11 cellular contexts compared by ENCODE assay signal in the genomic region with DNA sequence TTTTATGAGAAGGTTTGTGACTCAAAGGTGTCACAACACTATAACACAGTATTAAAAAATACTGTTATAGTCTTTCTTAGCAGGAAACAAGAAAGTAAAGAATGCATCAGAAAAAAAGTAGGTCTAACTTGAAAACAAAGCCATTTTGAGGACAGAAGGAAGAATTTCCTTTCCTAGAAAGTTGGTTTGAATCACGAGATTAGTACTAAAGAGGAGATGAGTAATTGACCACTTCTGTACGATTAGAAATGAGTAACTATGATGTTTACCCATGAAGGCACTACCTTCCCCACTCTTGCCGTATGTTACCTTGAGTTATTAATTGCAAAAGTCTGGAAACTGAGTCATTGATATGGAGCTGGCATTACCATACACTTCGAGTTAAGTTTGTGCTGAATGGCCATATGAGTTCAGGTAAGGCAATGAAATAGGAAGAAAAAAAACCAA.
A peak's percentile ranks its signal among the peaks of the same experiment; 100 is the strongest.
DNase-seq lines count a peak whose midpoint lies in the region; ATAC-seq, FAIRE-seq and TF ChIP-seq lines count a peak whose summit lies in the region.
"Had no signal": no experiment of that assay in that cellular context is flagged by ENCODE, and none has a peak within 500 bp of the region (broad histone marks: within the 10 kb centered on the region; RNA-seq: fewer than 3 reads in every experiment).

No MANE protein-coding gene starts in this region.

- H3K9me2 ChIP-seq in HCT116 (ENCODE audit: insufficient read depth), result no peaks in the 10 kb centered on the region

- ATAC-seq in HCT116 (no peak), GM12878 (no peak)

- no peak overlapping the region for H3K27ac ChIP-seq in HCT116 (ENCODE audit: low read depth, low read length)
- H3K27ac ChIP-seq in GM12878 (ENCODE audit: control insufficient read depth, insufficient read depth), result no peak overlapping the region
- H3K27ac ChIP-seq: suprapubic skin had no signal

- no peak for TF ChIP-seq EP300 in GM12878 (IDR thresholded peaks at IDR 0.05; ENCODE audit: borderline replicate concordance in 1 of 2, control insufficient read depth in 1 of 2, low read depth in 2 of 2, low read length in 2 of 2)

- H3K79me2 ChIP-seq in HCT116 (ENCODE audit: insufficient read depth, low read length), result no peaks in the 10 kb centered on the region
- H3K79me2 ChIP-seq in GM12878 (ENCODE audit: control insufficient read depth, insufficient read depth, low read length), result no peaks in the 10 kb centered on the region

- TF ChIP-seq RAD21 in HCT116 (IDR thresholded peaks at IDR 0.05; ENCODE audit: low read depth) (no peak), GM12878 (IDR thresholded peaks at IDR 0.05; ENCODE audit: insufficient read depth, low read depth, low read length) (no peak)

- no peak overlapping the region for H3K4me2 ChIP-seq in HCT116 (ENCODE audit: low read length)
- no peak overlapping the region for H3K4me2 ChIP-seq in GM12878 (ENCODE audit: control insufficient read depth, insufficient read depth)

- CTCF ChIA-PET in HCT116 (lab: Charles Lee) (no interaction called here), GM12878 (lab: Yijun Ruan, JAX) (no interaction called here)

- intact Hi-C loops in HCT116 (cut with micrococcal nuclease), result no loop called here
- intact Hi-C loops in GM12878 (cut with micrococcal nuclease; ENCODE audit: unreplicated experiment), result no loop called here

- peak; percentile 46 for DNase-seq in AG20443 (ENCODE audit: low spot score)
- DNase-seq in HCT116 (ENCODE audit: low read depth, low spot score), result no peak
- DNase-seq in GM12878 (ENCODE audit: low read depth, low spot score), result no peak
- peak; percentile 43 for DNase-seq in kidney epithelial cell (ENCODE audit: low read depth)
- DNase-seq in superior temporal gyrus (ENCODE audit: extremely low spot score), result no peak
- no peak for DNase-seq in NCI-H1048 (lab: John Stamatoyannopoulos, UW)
- DNase-seq in DMS153 (lab: John Stamatoyannopoulos, UW), result no peak
- no peak for DNase-seq in NCI-H526 treated with DMSO at 0.1 percent for 48 hours (lab: John Stamatoyannopoulos, UW)
- DNase-seq: NCI-H1092 had no signal

- RAD21 ChIA-PET in HCT116 (lab: Charles Lee; ENCODE audit: low non-redundant PET in 1 of 2, low total read pairs in 2 of 2, uncharacterized antibody in 2 of 2, unreplicated experiment in 2 of 2) (no interaction called here), GM12878 (lab: Charles Lee; ENCODE audit: unreplicated experiment) (no interaction called here)

- WGBS in GM12878 (ENCODE audit: insufficient coverage, insufficient replicate concordance, low lambda C conversion rate, missing lambda C conversion rate), result 59% methylated on average over 4 of the region's 4 CpGs

- H2AFZ ChIP-seq in HCT116 (ENCODE audit: low read depth, low read length, poor library complexity, severe bottlenecking) (no peak overlapping the region), GM12878 (ENCODE audit: control insufficient read depth, low read depth, low read length) (no peak overlapping the region)

- SMC1A ChIA-PET in GM12878 (lab: Charles Lee; ENCODE audit: uncharacterized antibody, unreplicated experiment), result no interaction called here

- no peak for FAIRE-seq in GM12878 (lab: Jason Lieb, UNC)

- no peak for TF ChIP-seq CTCF in HCT116 (IDR thresholded peaks at IDR 0.05 in 2 of 3, conservative IDR thresholded peaks at IDR 0.05 in 1 of 3; ENCODE audit: borderline replicate concordance in 1 of 3, insufficient read depth in 1 of 3, low read depth in 2 of 3, low read length in 2 of 3)
- TF ChIP-seq CTCF in GM12878 (IDR thresholded peaks at IDR 0.05 in 2 of 3, conservative IDR thresholded peaks at IDR 0.05 in 1 of 3; ENCODE audit: control insufficient read depth in 2 of 3, extremely low read depth in 1 of 3, insufficient read depth in 1 of 3, low read depth in 3 of 3, low read length in 3 of 3), result no peak
- no peak for TF ChIP-seq CTCF in kidney epithelial cell (IDR thresholded peaks at IDR 0.05; ENCODE audit: insufficient read depth, low read length, poor library complexity, severe bottlenecking)

- H3K4me1 ChIP-seq in HCT116 (ENCODE audit: control insufficient read depth in 1 of 2, insufficient read depth in 2 of 2, low read length in 2 of 2) (0 out of 4 replicates have a peak, but pooled peaks cover 0 to 3% of the 10 kb centered on the region in 2 experiments), GM12878 (ENCODE audit: control insufficient read depth, insufficient read depth, low read length) (no peaks in the 10 kb centered on the region)
- H3K4me1 ChIP-seq: suprapubic skin had no signal

- TF ChIP-seq POLR2A in HCT116 (IDR thresholded peaks at IDR 0.05; ENCODE audit: borderline replicate concordance, extremely low read depth, insufficient read depth, insufficient read length) (no peak), GM12878 (IDR thresholded peaks at IDR 0.05; ENCODE audit: low read depth, low read length) (no peak)

- BruUV-seq in HCT116 (replicated peaks; lab: Mats Ljungman, UMichigan), result no TSS peak
- no TSS peak for BruUV-seq in GM12878 (replicated peaks; lab: Mats Ljungman, UMichigan)

- in situ Hi-C loops in GM12878 (cut with MboI), result no loop called here

- H3K4me3 ChIP-seq in HCT116 (replicated peaks in 1 of 2; ENCODE audit: low read depth in 1 of 2, low read length in 2 of 2), result no peak overlapping the region
- H3K4me3 ChIP-seq in GM12878, result no peak overlapping the region
- H3K4me3 ChIP-seq in kidney epithelial cell (ENCODE audit: low read depth, low read length), result no peak overlapping the region
- H3K4me3 ChIP-seq: lung, suprapubic skin had no signal

- no peak overlapping the region for H3K9ac ChIP-seq in HCT116 (ENCODE audit: low read length)
- no peak overlapping the region for H3K9ac ChIP-seq in GM12878 (ENCODE audit: control insufficient read depth, insufficient read depth, low read length)

- no peaks in the 10 kb centered on the region for H4K20me1 ChIP-seq in HCT116 (ENCODE audit: insufficient read depth)
- no peaks in the 10 kb centered on the region for H4K20me1 ChIP-seq in GM12878 (ENCODE audit: control insufficient read depth, insufficient read depth)

- H3K27me3 ChIP-seq in HCT116 (ENCODE audit: insufficient read depth, low read length) (no peaks in the 10 kb centered on the region), GM12878 (replicated peaks in 1 of 2; ENCODE audit: control insufficient read depth in 2 of 2, insufficient read depth in 2 of 2, low read length in 1 of 2) (no peaks in the 10 kb centered on the region), kidney epithelial cell (ENCODE audit: control insufficient read depth, insufficient read depth, low read length) (no peaks in the 10 kb centered on the region)
- H3K27me3 ChIP-seq: suprapubic skin had no signal

- H3K9me3 ChIP-seq in HCT116 (ENCODE audit: control insufficient read depth in 1 of 2, insufficient read depth in 1 of 2, low read depth in 1 of 2, low read length in 2 of 2) (no peaks in the 10 kb centered on the region), GM12878 (replicated peaks; ENCODE audit: control insufficient read depth, insufficient read depth, low read length) (no peaks in the 10 kb centered on the region)
- H3K9me3 ChIP-seq: suprapubic skin had no signal

- H3K36me3 ChIP-seq in HCT116 (ENCODE audit: control insufficient read depth in 1 of 2, insufficient read depth in 2 of 2, low read length in 2 of 2) (no peaks in the 10 kb centered on the region), GM12878 (ENCODE audit: control insufficient read depth in 2 of 2, insufficient read depth in 2 of 2, low read length in 1 of 2) (no peaks in the 10 kb centered on the region), kidney epithelial cell (ENCODE audit: control insufficient read depth, insufficient read depth, low read length) (no peaks in the 10 kb centered on the region)

- POLR2A ChIA-PET in HCT116 (lab: Charles Lee) (no interaction called here), GM12878 (lab: Charles Lee) (no interaction called here)

TF ChIP-seq in HCT116, 20 proteins besides CTCF, POLR2A, EP300 and RAD21:
- TF ChIP-seq SP1 (IDR thresholded peaks at IDR 0.05; ENCODE audit: low read depth), result no peak
- TF ChIP-seq, protein P1, sequence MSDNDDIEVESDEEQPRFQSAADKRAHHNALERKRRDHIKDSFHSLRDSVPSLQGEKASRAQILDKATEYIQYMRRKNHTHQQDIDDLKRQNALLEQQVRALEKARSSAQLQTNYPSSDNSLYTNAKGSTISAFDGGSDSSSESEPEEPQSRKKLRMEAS (IDR thresholded peaks at IDR 0.05), result no peak
- TF ChIP-seq CEBPB (IDR thresholded peaks at IDR 0.05; ENCODE audit: low read depth), result no peak
- TF ChIP-seq JUND (IDR thresholded peaks at IDR 0.05), result no peak
- TF ChIP-seq TCF7L2 (IDR thresholded peaks at IDR 0.05; ENCODE audit: borderline replicate concordance, extremely low read depth, insufficient read depth, insufficient read length), result no peak
- TF ChIP-seq, protein P2, sequence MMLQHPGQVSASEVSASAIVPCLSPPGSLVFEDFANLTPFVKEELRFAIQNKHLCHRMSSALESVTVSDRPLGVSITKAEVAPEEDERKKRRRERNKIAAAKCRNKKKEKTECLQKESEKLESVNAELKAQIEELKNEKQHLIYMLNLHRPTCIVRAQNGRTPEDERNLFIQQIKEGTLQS (IDR thresholded peaks at IDR 0.05), result no peak
- 0 out of 2 replicates have a peak, but pooled peaks have one; percentile 18 for TF ChIP-seq FOSL1 (IDR thresholded peaks at IDR 0.05; ENCODE audit: low read depth)

TF ChIP-seq in GM12878, 131 proteins besides CTCF, POLR2A, EP300 and RAD21:
- TF ChIP-seq BCL11A (IDR thresholded peaks at IDR 0.05; ENCODE audit: low read depth, low read length) (no peak), CHD4 (IDR thresholded peaks at IDR 0.05) (no peak)
- TF ChIP-seq, protein P3, sequence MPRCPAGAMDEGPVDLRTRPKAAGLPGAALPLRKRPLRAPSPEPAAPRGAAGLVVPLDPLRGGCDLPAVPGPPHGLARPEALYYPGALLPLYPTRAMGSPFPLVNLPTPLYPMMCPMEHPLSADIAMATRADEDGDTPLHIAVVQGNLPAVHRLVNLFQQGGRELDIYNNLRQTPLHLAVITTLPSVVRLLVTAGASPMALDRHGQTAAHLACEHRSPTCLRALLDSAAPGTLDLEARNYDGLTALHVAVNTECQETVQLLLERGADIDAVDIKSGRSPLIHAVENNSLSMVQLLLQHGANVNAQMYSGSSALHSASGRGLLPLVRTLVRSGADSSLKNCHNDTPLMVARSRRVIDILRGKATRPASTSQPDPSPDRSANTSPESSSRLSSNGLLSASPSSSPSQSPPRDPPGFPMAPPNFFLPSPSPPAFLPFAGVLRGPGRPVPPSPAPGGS (IDR thresholded peaks at IDR 0.05; ENCODE audit: borderline replicate concordance, insufficient read depth, low read depth, low read length, poor library complexity, severe bottlenecking), result peak; percentile 79

Comparison
In these comparisons a context has a peak if more than half of its experiments do, and no peak if none do; other contexts are left out.
1. DNase-seq: peak in AG20443 (single experiment) and kidney epithelial cell (single experiment); none in HCT116 (single experiment), GM12878 (single experiment), superior temporal gyrus (single experiment), NCI-H1048 (single experiment), DMS153 (single experiment) and NCI-H526 treated with DMSO at 0.1 percent for 48 hours (single experiment).